ENCODE assay signal across 8 cellular contexts in the genomic region with DNA sequence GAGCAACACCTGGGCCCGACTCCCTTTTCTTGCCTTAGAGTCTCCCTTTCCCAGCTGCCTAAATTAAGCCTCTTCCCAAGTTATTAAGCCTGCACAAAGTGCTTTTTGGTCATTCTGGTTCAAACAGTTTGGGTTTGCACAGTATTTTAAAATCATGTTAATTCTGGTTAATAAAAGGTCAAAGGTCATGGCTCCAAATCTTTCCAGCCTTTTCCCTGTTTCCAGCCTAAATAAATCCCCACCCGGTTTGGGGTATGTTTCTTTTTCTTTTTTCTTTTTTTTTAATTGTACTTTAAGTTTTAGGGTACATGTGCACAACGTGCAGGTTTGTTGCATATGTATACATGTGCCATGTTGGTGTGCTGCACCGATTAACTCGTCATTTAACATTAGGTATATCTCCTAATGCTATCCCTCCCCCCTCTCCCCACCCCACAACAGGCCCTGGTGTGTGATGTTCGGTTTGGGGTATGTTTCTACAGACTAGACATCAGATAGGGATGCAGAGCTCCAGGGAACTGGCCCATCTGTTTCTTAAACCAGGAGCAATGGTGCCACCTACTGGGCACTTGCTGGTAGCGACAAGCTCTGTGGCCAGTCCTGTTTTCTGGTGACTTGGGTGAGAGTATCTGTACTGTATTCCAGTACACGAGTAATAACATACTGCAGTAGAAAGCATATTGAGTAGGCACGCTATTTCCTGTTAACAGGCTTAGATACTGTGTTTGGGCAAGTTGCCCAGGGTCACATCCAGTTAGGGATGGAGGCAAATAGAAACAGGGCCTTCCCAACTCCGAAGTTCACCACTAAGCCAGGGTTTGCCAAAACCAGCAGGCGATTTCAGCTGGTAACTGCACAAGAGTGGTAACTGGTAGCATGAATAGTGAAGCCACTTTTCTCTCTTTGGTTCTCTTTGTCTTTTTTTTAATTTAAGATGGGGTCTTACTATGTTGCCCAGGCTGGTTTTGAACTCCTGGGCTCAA.
DNase-seq lines count a peak whose midpoint lies in the region; ATAC-seq and TF ChIP-seq lines count a peak whose summit lies in the region.

No MANE protein-coding gene starts in this region.

- no peaks in the 10 kb centered on the region for H3K9me3 Mint-ChIP-seq in activated CD4-positive, alpha-beta memory T cell treated with anti-CD3 and anti-CD28 coated beads for 36 hours

- POLR2A ChIA-PET in activated CD4-positive, alpha-beta memory T cell treated with anti-CD3 and anti-CD28 coated beads for 36 hours (lab: Charles Lee): interaction anchor here (0.7 to 2.5 kb wide), 3 partner anchors 79 to 414 kb away, joined by 3 to 10 read pairs (median 3); a partner anchor contains a TSS

- H3K27me3 ChIP-seq in lung (ENCODE audit: control insufficient read depth, insufficient read depth): no peaks in the 10 kb centered on the region

- H3K4me3 ChIP-seq in lung: no peak overlapping the region

- TF ChIP-seq CTCF in GM12872 (IDR thresholded peaks at IDR 0.05; ENCODE audit: insufficient read depth, low read depth, low read length) (peak; percentile 88), lung (IDR thresholded peaks at IDR 0.05; ENCODE audit: control extremely low read depth, extremely low read depth) (peak; percentile 87)

- 40 to 44% methylated on average over 11 of the region's 11 CpGs for WGBS in lung, 2 donors

- ATAC-seq in HG03378 (IDR thresholded peaks at IDR 0.05; ENCODE audit: unreplicated experiment) (peak; percentile 66), lung (ENCODE audit: insufficient read depth, low FRiP score) (peak; percentile 90), GM21526 (IDR thresholded peaks at IDR 0.05; ENCODE audit: low FRiP score, unreplicated experiment) (no peak)

- H3K36me3 ChIP-seq in lung (ENCODE audit: control insufficient read depth in 2 of 2, insufficient read depth in 2 of 2, low read length in 2 of 2): no peaks in the 10 kb centered on the region

- intact Hi-C loops in activated CD4-positive, alpha-beta memory T cell treated with anti-CD3 and anti-CD28 coated beads for 36 hours (cut with micrococcal nuclease): loop anchor here (1.0 to 5.0 kb wide), 3 partner anchors 80 to 356 kb away; a partner anchor contains a TSS

- H3K4me1 Mint-ChIP-seq in activated CD4-positive, alpha-beta memory T cell treated with anti-CD3 and anti-CD28 coated beads for 36 hours (ENCODE audit: low read depth): peaks cover 13% of the 10 kb centered on the region

- CTCF ChIA-PET in activated CD4-positive, alpha-beta memory T cell treated with anti-CD3 and anti-CD28 coated beads for 36 hours (lab: Charles Lee): interaction anchor here (0.5 to 6.7 kb wide), 50 partner anchors 9 to 415 kb away, joined by 3 to 139 read pairs (median 6); a partner anchor contains a TSS

- no peaks in the 10 kb centered on the region for H3K36me3 Mint-ChIP-seq in activated CD4-positive, alpha-beta memory T cell treated with anti-CD3 and anti-CD28 coated beads for 36 hours

- H3K27ac ChIP-seq in lung (ENCODE audit: low read depth in 1 of 2, low read length in 1 of 2): peak overlapping the region in 1 of 2 donors; percentile 0

- no peaks in the 10 kb centered on the region for H3K27me3 Mint-ChIP-seq in activated CD4-positive, alpha-beta memory T cell treated with anti-CD3 and anti-CD28 coated beads for 36 hours

- DNase-seq in NCI-H82 (lab: John Stamatoyannopoulos, UW) (peak; percentile 93), ecto neural progenitor cell (ENCODE audit: low spot score) (peak; percentile 85), lung (ENCODE audit: low spot score) (peak; percentile 89)
- DNase-seq in activated CD4-positive, alpha-beta memory T cell treated with anti-CD3 and anti-CD28 coated beads for 36 hours: peak; percentile 90
- DNase-seq in stimulated activated CD8-positive, alpha-beta memory T cell treated with anti-CD3 and anti-CD28 coated beads, Interleukin-12 subunit alpha, Interleukin-12 subunit beta, amount 100 ng/mL, for 24 hours (ENCODE audit: extremely low read depth): peak; percentile 42

- H3K9me3 ChIP-seq in lung (ENCODE audit: control insufficient read depth in 2 of 2, insufficient read depth in 1 of 2, low read length in 1 of 2): no peaks in the 10 kb centered on the region

- H3K4me3 Mint-ChIP-seq in activated CD4-positive, alpha-beta memory T cell treated with anti-CD3 and anti-CD28 coated beads for 36 hours: no peak overlapping the region

- no peak overlapping the region for H3K27ac Mint-ChIP-seq in activated CD4-positive, alpha-beta memory T cell treated with anti-CD3 and anti-CD28 coated beads for 36 hours

- peaks cover 8 to 10% of the 10 kb centered on the region in 2 donors for H3K4me1 ChIP-seq in lung (ENCODE audit: control insufficient read depth in 2 of 2, insufficient read depth in 2 of 2, low read length in 2 of 2)

Comparison
In these comparisons a context has a peak if more than half of its experiments do, and no peak if none do; other contexts are left out.
1. DNase-seq: peak in every context shown above with its lines; median percentile 93 in NCI-H82; 90 in activated CD4-positive, alpha-beta memory T cell treated with anti-CD3 and anti-CD28 coated beads for 36 hours; 89 in lung; 85 in ecto neural progenitor cell; 42 in stimulated activated CD8-positive, alpha-beta memory T cell treated with anti-CD3 and anti-CD28 coated beads, Interleukin-12 subunit alpha, Interleukin-12 subunit beta, amount 100 ng/mL, for 24 hours.